Comparison of ENCODE assay signal across 20 cellular contexts in genomic region chrX:151723156-151723760, GRCh38. TPM values are rescaled to one million over a fixed set of nuclear protein-coding genes. Genes with fewer than 3 reads are reported as not detected.
DNase-seq lines count a peak whose midpoint lies in the region; ATAC-seq, FAIRE-seq and TF ChIP-seq lines count a peak whose summit lies in the region.
"Had no signal": no experiment of that assay in that cellular context is flagged by ENCODE, and none has a peak within 500 bp of the region (broad histone marks: within the 10 kb centered on the region; RNA-seq: fewer than 3 reads in every experiment).

No MANE protein-coding gene starts in this region.

- H3K36me3 ChIP-seq in right lobe of liver = no peaks in the 10 kb centered on the region
- no peaks in the 10 kb centered on the region for H3K36me3 ChIP-seq in HepG2 (replicated peaks in 1 of 2; ENCODE audit: control insufficient read depth in 1 of 2, insufficient read depth in 2 of 2, low read length in 2 of 2)
- no peaks in the 10 kb centered on the region for H3K36me3 ChIP-seq in kidney (ENCODE audit: control insufficient read depth in 1 of 2, insufficient read depth in 2 of 2, low read length in 2 of 2)
- H3K36me3 ChIP-seq: BE2C had no signal

- CTCF ChIA-PET in HepG2 (lab: Yijun Ruan, JAX; ENCODE audit: low intra/inter-chr PET ratio, low total read pairs) (no interaction called here), WTC11 (lab: Charles Lee) (interaction anchor here (0.9 to 1.8 kb wide), 5 partner anchors 9 to 1098 kb away, joined by 3 to 18 read pairs (median 8); no protein-coding TSS in a partner anchor)

- BruUV-seq in HepG2 (replicated peaks; lab: Mats Ljungman, UMichigan) = no TSS peak

- no peak for TF ChIP-seq RAD21 in HepG2 (CRISPR knock-in tag; IDR thresholded peaks at IDR 0.05)

- H3K27me3 Mint-ChIP-seq in WTC11 (ENCODE audit: low read depth) = peaks cover 4% of the 10 kb centered on the region; the same call in 1 of the 2 replicates
- H3K27me3 Mint-ChIP-seq in osteocyte (ENCODE audit: unreplicated experiment) = no peaks in the 10 kb centered on the region

- intact Hi-C loops in right lobe of liver (cut with DNase I) = no loop called here
- intact Hi-C loops in HepG2 (cut with micrococcal nuclease; ENCODE audit: unreplicated experiment) = no loop called here
- intact Hi-C loops in kidney (cut with DNase I) = no loop called here

- H3K4me3 ChIP-seq in right lobe of liver (no peak overlapping the region), HepG2 (replicated peaks in 1 of 3; ENCODE audit: insufficient read depth in 1 of 3, low read depth in 2 of 3, low read length in 3 of 3) (no peak overlapping the region), kidney (ENCODE audit: low read length in 2 of 2) (no peak overlapping the region)
- H3K4me3 ChIP-seq: GM12878 had no signal

- TF ChIP-seq EP300 in HepG2 (IDR thresholded peaks at IDR 0.05; ENCODE audit: low read depth in 2 of 2, low read length in 2 of 2) (no peak), HepG2 (CRISPR knock-in tag; IDR thresholded peaks at IDR 0.05; ENCODE audit: borderline replicate concordance) (no peak)

- H3K27ac ChIP-seq in right lobe of liver (no peak overlapping the region), HepG2 (ENCODE audit: extremely low read length, insufficient read depth, low read length) (no peak overlapping the region), kidney (ENCODE audit: low read depth in 2 of 2, low read length in 2 of 2) (no peak overlapping the region)

- in situ Hi-C loops in HepG2 (cut with HindIII; ENCODE audit: extremely low pct_ligation_motif_present, low pct_unique_long_range_greater_than_20kb) = no loop called here

- H3K9ac ChIP-seq in HepG2 (ENCODE audit: insufficient read depth, low read depth, low read length) (no peak overlapping the region), kidney (ENCODE audit: low read length in 2 of 2) (no peak overlapping the region)

- POLR2A ChIA-PET in HepG2 (lab: Yijun Ruan, JAX) = no interaction called here
- POLR2A ChIA-PET in WTC11 (lab: Charles Lee) = no interaction called here

- FAIRE-seq in HepG2 (lab: Jason Lieb, UNC) = no peak
- FAIRE-seq in kidney (lab: Jason Lieb, UNC) = no peak
- FAIRE-seq: A204.1, GM12878 had no signal

- H3K4me1 Mint-ChIP-seq in WTC11 (peaks cover 19% of the 10 kb centered on the region), osteocyte (ENCODE audit: unreplicated experiment) (no peaks in the 10 kb centered on the region)
- H3K4me1 Mint-ChIP-seq: CD4-positive, alpha-beta memory T cell had no signal

- H3K4me3 Mint-ChIP-seq in WTC11 (no peak overlapping the region), osteocyte (ENCODE audit: unreplicated experiment) (no peak overlapping the region)
- H3K4me3 Mint-ChIP-seq: CD4-positive, alpha-beta memory T cell had no signal

- H3K27me3 ChIP-seq in right lobe of liver = no peaks in the 10 kb centered on the region
- no peaks in the 10 kb centered on the region for H3K27me3 ChIP-seq in HepG2 (ENCODE audit: control insufficient read depth in 1 of 2, insufficient read depth in 2 of 2, low read length in 2 of 2)
- H3K27me3 ChIP-seq: BE2C had no signal

- H3K4me2 ChIP-seq in HepG2 (ENCODE audit: low read depth, low read length) = no peak overlapping the region

- H3K27ac Mint-ChIP-seq in WTC11 (no peak overlapping the region), osteocyte (ENCODE audit: unreplicated experiment) (no peak overlapping the region)
- H3K27ac Mint-ChIP-seq: CD4-positive, alpha-beta memory T cell had no signal

- WGBS in right lobe of liver (ENCODE audit: insufficient coverage, low coverage, low lambda C conversion rate, missing lambda C conversion rate) = 38% methylated on average over 4 of the region's 7 CpGs
- 100% methylated on average over 2 of the region's 7 CpGs for WGBS in HepG2 (ENCODE audit: low lambda C conversion rate)

- no peak for TF ChIP-seq POLR2A in right lobe of liver (IDR thresholded peaks at IDR 0.05)
- no peak for TF ChIP-seq POLR2A in HepG2 (IDR thresholded peaks at IDR 0.05; ENCODE audit: insufficient read depth in 1 of 2, low read depth in 2 of 2, low read length in 2 of 2)
- TF ChIP-seq POLR2A in GM18505 (IDR thresholded peaks at IDR 0.05; ENCODE audit: borderline replicate concordance, extremely low read depth, insufficient read depth, insufficient read length) = no peak

- peaks cover 0 to 4% (median 0%) of the 10 kb centered on the region in 4 donors for H3K4me1 ChIP-seq in right lobe of liver
- H3K4me1 ChIP-seq in HepG2 (ENCODE audit: insufficient read depth, low read length) = no peaks in the 10 kb centered on the region
- H3K4me1 ChIP-seq in kidney (ENCODE audit: control insufficient read depth in 1 of 2, insufficient read depth in 1 of 2, low read depth in 1 of 2, low read length in 2 of 2) = no peaks in the 10 kb centered on the region
- H3K4me1 ChIP-seq: BE2C had no signal

- H3K9me3 Mint-ChIP-seq in WTC11 = no peaks in the 10 kb centered on the region
- peaks cover 25% of the 10 kb centered on the region for H3K9me3 Mint-ChIP-seq in osteocyte (ENCODE audit: unreplicated experiment)
- H3K9me3 Mint-ChIP-seq: CD4-positive, alpha-beta memory T cell had no signal

- H2AFZ ChIP-seq in HepG2 (ENCODE audit: low read length) = no peak overlapping the region

- TF ChIP-seq CTCF in right lobe of liver (IDR thresholded peaks at IDR 0.05) (no peak), HepG2 (CRISPR knock-in tag; IDR thresholded peaks at IDR 0.05) (no peak), WTC11 (IDR thresholded peaks at IDR 0.05) (no peak), kidney (IDR thresholded peaks at IDR 0.05; ENCODE audit: borderline replicate concordance, extremely low read depth, insufficient read depth) (no peak), osteocyte (IDR thresholded peaks at IDR 0.05) (no peak)

- H3K9me3 ChIP-seq in right lobe of liver (no peaks in the 10 kb centered on the region), HepG2 (ENCODE audit: low read length) (no peaks in the 10 kb centered on the region), kidney (ENCODE audit: control insufficient read depth in 1 of 2, low read length in 2 of 2) (no peaks in the 10 kb centered on the region)
- H3K9me3 ChIP-seq: BE2C had no signal

- ATAC-seq in right lobe of liver (peak in 3 of 4 donors; percentile 23 to 62 (median 40)), HepG2 (no peak), WTC11 (peak; percentile 9; the same call in 1 of the 2 replicates), GM18505 (IDR thresholded peaks at IDR 0.05; ENCODE audit: unreplicated experiment) (no peak)

- DNase-seq in right lobe of liver = peak in 1 of 3 donors; percentile 39
- no peak for DNase-seq in HepG2 (ENCODE audit: low spot score)
- DNase-seq in WTC11 (ENCODE audit: low spot score) = no peak
- peak; percentile 18 for DNase-seq in kidney
- DNase-seq in HUDEP-2 (lab: John Stamatoyannopoulos, UW; ENCODE audit: unreplicated experiment in 76 of 76) = no peak
- DNase-seq in GM19240 (ENCODE audit: insufficient read length, low spot score) = no peak
- DNase-seq in osteocyte (ENCODE audit: extremely low spot score, unreplicated experiment) = no peak
- DNase-seq: BE2C; CD4-positive, alpha-beta memory T cell; GOT3; KG1; NCI-H1048; NCI-H1436; NCI-H2029; NCI-H2171 had no signal

- no peaks in the 10 kb centered on the region for H3K79me2 ChIP-seq in HepG2 (ENCODE audit: insufficient read depth, low read length)

- H3K36me3 Mint-ChIP-seq in WTC11 (no peaks in the 10 kb centered on the region), osteocyte (ENCODE audit: unreplicated experiment) (no peaks in the 10 kb centered on the region)
- H3K36me3 Mint-ChIP-seq: CD4-positive, alpha-beta memory T cell had no signal

- no peaks in the 10 kb centered on the region for H4K20me1 ChIP-seq in HepG2 (ENCODE audit: insufficient read depth, low read length)

RNA-seq across cellular contexts. Expression of gene FATE1, which starts 7.4 kb away (rescaled TPM):
- total RNA-seq in right lobe of liver (not detected), HepG2 (2016; rRNA removed; fragmentation: Illumina TruSeq; extraction: Trizol) (not detected in 2 replicates), WTC11 (2021) (not detected in 3 replicates), kidney (not detected), osteocyte (not detected in 2 replicates)
- not detected in 2 replicates for total RNA-seq in HepG2 (2016; cell fraction: cytosol; rRNA removed; fragmentation: Illumina TruSeq; extraction: Trizol; ENCODE audit: low read depth)
- total RNA-seq in HepG2 (2016; cell fraction: insoluble cytoplasmic fraction; rRNA removed; fragmentation: Illumina TruSeq; extraction: Trizol) = not detected in 2 replicates
- not detected in 2 replicates for total RNA-seq in HepG2 (2016; cell fraction: membrane; rRNA removed; fragmentation: Illumina TruSeq; extraction: Trizol)
- not detected in 2 replicates for total RNA-seq in HepG2 (2016; cell fraction: nucleus; rRNA removed; fragmentation: Illumina TruSeq; extraction: Trizol)
- polyA plus RNA-seq in HepG2 (2011; rRNA removed) (not detected in 2 replicates), kidney (ENCODE audit: insufficient read depth, low read depth, low replicate concordance) (0.52 TPM)
- polyA plus RNA-seq in HepG2 (2011; cell fraction: cytosol; rRNA removed) = not detected in 2 replicates
- polyA plus RNA-seq in HepG2 (2011; cell fraction: nucleus; rRNA removed) = not detected in 2 replicates
- polyA plus RNA-seq in HepG2 (2012) = not detected in 2 replicates
- polyA plus RNA-seq in HepG2 (2016; cell fraction: cytosol; fragmentation: Illumina TruSeq; extraction: Trizol; ENCODE audit: low read depth) = not detected in 2 replicates
- polyA plus RNA-seq in HepG2 (2016; cell fraction: insoluble cytoplasmic fraction; fragmentation: Illumina TruSeq; extraction: Trizol; ENCODE audit: low read depth) = not detected in 2 replicates
- not detected in 2 replicates for polyA plus RNA-seq in HepG2 (2016; cell fraction: membrane; fragmentation: Illumina TruSeq; extraction: Trizol; ENCODE audit: low read depth)
- polyA plus RNA-seq in HepG2 (2016; cell fraction: nucleus; fragmentation: Illumina TruSeq; extraction: Trizol; ENCODE audit: insufficient read depth, low read depth) = not detected in 2 replicates
- polyA minus RNA-seq in HepG2 (2011; rRNA and poly(A)+ RNA removed; ENCODE audit: low replicate concordance) = not detected in 2 replicates
- polyA minus RNA-seq in HepG2 (2011; cell fraction: cytosol; rRNA and poly(A)+ RNA removed) = not detected in 2 replicates
- polyA minus RNA-seq in HepG2 (2011; cell fraction: nucleus; rRNA and poly(A)+ RNA removed) = not detected in 2 replicates
- total RNA-seq: CD4-positive, alpha-beta memory T cell; GM12878; SK-MEL-5 had no signal
- polyA plus RNA-seq: CD4-positive, alpha-beta memory T cell had no signal

RNA-seq across cellular contexts. Expression of gene CNGA2, which starts 11.3 kb away (rescaled TPM):
- total RNA-seq in right lobe of liver (not detected), HepG2 (2016; rRNA removed; fragmentation: Illumina TruSeq; extraction: Trizol) (not detected in 2 replicates), WTC11 (2021) (not detected in 3 replicates), kidney (not detected), osteocyte (not detected in 2 replicates)
- not detected in 2 replicates for total RNA-seq in HepG2 (2016; cell fraction: cytosol; rRNA removed; fragmentation: Illumina TruSeq; extraction: Trizol; ENCODE audit: low read depth)
- not detected in 2 replicates for total RNA-seq in HepG2 (2016; cell fraction: insoluble cytoplasmic fraction; rRNA removed; fragmentation: Illumina TruSeq; extraction: Trizol)
- not detected in 2 replicates for total RNA-seq in HepG2 (2016; cell fraction: membrane; rRNA removed; fragmentation: Illumina TruSeq; extraction: Trizol)
- not detected in 2 replicates for total RNA-seq in HepG2 (2016; cell fraction: nucleus; rRNA removed; fragmentation: Illumina TruSeq; extraction: Trizol)
- polyA plus RNA-seq in HepG2 (2011; rRNA removed) (not detected in 2 replicates), kidney (ENCODE audit: insufficient read depth, low read depth, low replicate concordance) (not detected)
- polyA plus RNA-seq in HepG2 (2011; cell fraction: cytosol; rRNA removed) = not detected in 2 replicates
- polyA plus RNA-seq in HepG2 (2011; cell fraction: nucleus; rRNA removed) = not detected in 2 replicates
- polyA plus RNA-seq in HepG2 (2012) = not detected in 2 replicates
- not detected in 2 replicates for polyA plus RNA-seq in HepG2 (2016; cell fraction: cytosol; fragmentation: Illumina TruSeq; extraction: Trizol; ENCODE audit: low read depth)
- polyA plus RNA-seq in HepG2 (2016; cell fraction: insoluble cytoplasmic fraction; fragmentation: Illumina TruSeq; extraction: Trizol; ENCODE audit: low read depth) = not detected in 2 replicates
- not detected in 2 replicates for polyA plus RNA-seq in HepG2 (2016; cell fraction: membrane; fragmentation: Illumina TruSeq; extraction: Trizol; ENCODE audit: low read depth)
- polyA plus RNA-seq in HepG2 (2016; cell fraction: nucleus; fragmentation: Illumina TruSeq; extraction: Trizol; ENCODE audit: insufficient read depth, low read depth) = not detected in 2 replicates
- polyA minus RNA-seq in HepG2 (2011; rRNA and poly(A)+ RNA removed; ENCODE audit: low replicate concordance) = not detected in 2 replicates
- polyA minus RNA-seq in HepG2 (2011; cell fraction: cytosol; rRNA and poly(A)+ RNA removed) = not detected in 2 replicates
- polyA minus RNA-seq in HepG2 (2011; cell fraction: nucleus; rRNA and poly(A)+ RNA removed) = not detected in 2 replicates
- total RNA-seq: CD4-positive, alpha-beta memory T cell; GM12878; M059J; SK-MEL-5 had no signal
- polyA plus RNA-seq: CD4-positive, alpha-beta memory T cell; GM12878 had no signal

RNA-seq across cellular contexts. Expression of gene PRRG3, which starts 28.0 kb away (rescaled TPM):
- under 1 TPM in 3 of 6 experiments, not detected in 3; 0.02 to 0.30 (median 0.07) TPM for total RNA-seq in right lobe of liver
- total RNA-seq in HepG2 (2016; rRNA removed; fragmentation: Illumina TruSeq; extraction: Trizol) = not detected in 2 replicates
- not detected in 2 replicates for total RNA-seq in HepG2 (2016; cell fraction: cytosol; rRNA removed; fragmentation: Illumina TruSeq; extraction: Trizol; ENCODE audit: low read depth)
- not detected in 2 replicates for total RNA-seq in HepG2 (2016; cell fraction: insoluble cytoplasmic fraction; rRNA removed; fragmentation: Illumina TruSeq; extraction: Trizol)
- total RNA-seq in HepG2 (2016; cell fraction: membrane; rRNA removed; fragmentation: Illumina TruSeq; extraction: Trizol) = not detected in 2 replicates
- not detected in 2 replicates for total RNA-seq in HepG2 (2016; cell fraction: nucleus; rRNA removed; fragmentation: Illumina TruSeq; extraction: Trizol)
- polyA plus RNA-seq in HepG2 (2011; rRNA removed) = not detected in 2 replicates
- not detected in 2 replicates for polyA plus RNA-seq in HepG2 (2011; cell fraction: cytosol; rRNA removed)
- polyA plus RNA-seq in HepG2 (2011; cell fraction: nucleus; rRNA removed) = not detected in 2 replicates
- polyA plus RNA-seq in HepG2 (2012) = not detected in 2 replicates
- polyA plus RNA-seq in HepG2 (2016; cell fraction: cytosol; fragmentation: Illumina TruSeq; extraction: Trizol; ENCODE audit: low read depth) = not detected in 2 replicates
- not detected in 2 replicates for polyA plus RNA-seq in HepG2 (2016; cell fraction: insoluble cytoplasmic fraction; fragmentation: Illumina TruSeq; extraction: Trizol; ENCODE audit: low read depth)
- polyA plus RNA-seq in HepG2 (2016; cell fraction: membrane; fragmentation: Illumina TruSeq; extraction: Trizol; ENCODE audit: low read depth) = not detected in 2 replicates
- not detected in 2 replicates for polyA plus RNA-seq in HepG2 (2016; cell fraction: nucleus; fragmentation: Illumina TruSeq; extraction: Trizol; ENCODE audit: insufficient read depth, low read depth)
- polyA minus RNA-seq in HepG2 (2011; rRNA and poly(A)+ RNA removed; ENCODE audit: low replicate concordance) = not detected in 2 replicates
- polyA minus RNA-seq in HepG2 (2011; cell fraction: cytosol; rRNA and poly(A)+ RNA removed) = not detected in 2 replicates
- not detected in 2 replicates for polyA minus RNA-seq in HepG2 (2011; cell fraction: nucleus; rRNA and poly(A)+ RNA removed)
- total RNA-seq in WTC11 (2021) = 5.1 to 9.8 TPM (median 7.1 TPM) in 3 replicates
- total RNA-seq in kidney = 0.44 TPM
- polyA plus RNA-seq in kidney (ENCODE audit: insufficient read depth, low read depth, low replicate concordance) = 0.24 TPM
- total RNA-seq in osteocyte = not detected in 2 replicates
- total RNA-seq: CD4-positive, alpha-beta memory T cell; GM12878; M059J; SK-MEL-5 had no signal
- polyA plus RNA-seq: CD4-positive, alpha-beta memory T cell had no signal

Comparison
In these comparisons a context has a peak if more than half of its experiments do, and no peak if none do; other contexts are left out.
1. ATAC-seq: peak in right lobe of liver (3 of 4) and WTC11 (single experiment); none in HepG2 (single experiment) and GM18505 (single experiment).